Comparison of ENCODE assay signal across 20 cellular contexts in genomic region chr2:9762941-9763340, GRCh38.
"Had no signal": no experiment of that assay in that cellular context is flagged by ENCODE, and none has a peak within 500 bp of the region (broad histone marks: within the 10 kb centered on the region; RNA-seq: fewer than 3 reads in every experiment).

No MANE protein-coding gene starts in this region.

- H3K36me3 Mint-ChIP-seq: activated naive CD4-positive, alpha-beta T cell treated with anti-CD3 and anti-CD28 coated beads, Interleukin-2, amount 10 ng/mL, durations not matched to agents 7 days and 5 days; mesothelial cell of epicardium; naive thymus-derived CD8-positive, alpha-beta T cell; T-cell had no signal

- H3K27ac ChIP-seq: cardiac muscle cell, tibial artery, VCaP had no signal

- H3K9me3 ChIP-seq: tibial artery had no signal

- DNase-seq: activated CD4-positive, CD25-positive, alpha-beta regulatory T cell treated with anti-CD3 and anti-CD28 coated beads, Interleukin-2, amount 50 U/mL, for 72 hours; activated effector memory CD4-positive, alpha-beta T cell treated with anti-CD3 and anti-CD28 coated beads, Interleukin-2, amount 50 U/mL, for 16 hours; activated naive CD4-positive, alpha-beta T cell treated with anti-CD3 and anti-CD28 coated beads, Interleukin-2, amount 10 ng/mL, durations not matched to agents 7 days and 5 days; amygdala; effector CD4-positive, alpha-beta T cell; kidney; naive thymus-derived CD8-positive, alpha-beta T cell; stimulated activated CD4-positive, alpha-beta T cell treated with anti-CD3 and anti-CD28 coated beads, Interleukin-12 subunit alpha, Interleukin-12 subunit beta, amount 100 ng/mL, for 4 hours; T-cell had no signal

- H3K36me3 ChIP-seq: cardiac muscle cell, tibial artery had no signal

- H3K4me3 Mint-ChIP-seq: activated naive CD4-positive, alpha-beta T cell treated with anti-CD3 and anti-CD28 coated beads, Interleukin-2, amount 10 ng/mL, durations not matched to agents 7 days and 5 days; dendritic cell treated with granulocyte-macrophage colony-stimulating factor and Interleukin-4, amounts not matched to agents 40 ng/mL and 50 ng/mL, for 4 days; mesothelial cell of epicardium; naive thymus-derived CD8-positive, alpha-beta T cell; stimulated activated naive CD8-positive, alpha-beta T cell treated with anti-CD3 and anti-CD28 coated beads, Interleukin-15, Interleukin-2, amounts not matched to agents 100 ng/mL and 50 ng/mL, for 24 hours; T-cell; T-helper 2 cell treated with Interferon-gamma antibody and Interleukin-4, amounts not matched to agents 5 μg/mL and 100 μg/mL, for 36 hours had no signal

- H3K4me3 ChIP-seq: cardiac muscle cell, lung, tibial artery had no signal

- H3K27me3 Mint-ChIP-seq: T-cell had no signal

- H3K27ac Mint-ChIP-seq: activated naive CD4-positive, alpha-beta T cell treated with anti-CD3 and anti-CD28 coated beads, Interleukin-2, amount 10 ng/mL, durations not matched to agents 7 days and 5 days; activated T-cell treated with anti-CD3 and anti-CD28 coated beads, Interleukin-2, amount 50 U/mL, for 72 hours; dendritic cell treated with granulocyte-macrophage colony-stimulating factor and Interleukin-4, amounts not matched to agents 40 ng/mL and 50 ng/mL, for 4 days; mesothelial cell of epicardium; naive thymus-derived CD8-positive, alpha-beta T cell; progenitor cell of endocrine pancreas; stimulated activated naive CD8-positive, alpha-beta T cell treated with anti-CD3 and anti-CD28 coated beads, Interleukin-15, Interleukin-2, amounts not matched to agents 100 ng/mL and 50 ng/mL, for 24 hours; T-cell; T-helper 2 cell treated with Interferon-gamma antibody and Interleukin-4, amounts not matched to agents 5 μg/mL and 100 μg/mL, for 36 hours had no signal

- ATAC-seq: naive thymus-derived CD8-positive, alpha-beta T cell; T-cell had no signal

- H3K27me3 ChIP-seq: cardiac muscle cell, tibial artery had no signal

- H3K9me3 Mint-ChIP-seq: activated naive CD4-positive, alpha-beta T cell treated with anti-CD3 and anti-CD28 coated beads, Interleukin-2, amount 10 ng/mL, durations not matched to agents 7 days and 5 days; activated T-cell treated with anti-CD3 and anti-CD28 coated beads, Interleukin-2, amount 50 U/mL, for 72 hours; dendritic cell treated with granulocyte-macrophage colony-stimulating factor and Interleukin-4, amounts not matched to agents 40 ng/mL and 50 ng/mL, for 4 days; mesothelial cell of epicardium; naive thymus-derived CD8-positive, alpha-beta T cell; stimulated activated naive CD8-positive, alpha-beta T cell treated with anti-CD3 and anti-CD28 coated beads, Interleukin-15, Interleukin-2, amounts not matched to agents 100 ng/mL and 50 ng/mL, for 24 hours; T-cell; T-helper 2 cell treated with Interferon-gamma antibody and Interleukin-4, amounts not matched to agents 5 μg/mL and 100 μg/mL, for 36 hours had no signal

- FAIRE-seq: endometrium, kidney had no signal
